Comparison of ENCODE assay signal across 8 cellular contexts in genomic region chr1:117366982-117367768, GRCh38. TPM values are rescaled to one million over a fixed set of nuclear protein-coding genes. Genes with fewer than 3 reads are reported as not detected.
DNase-seq lines count a peak whose midpoint lies in the region; ATAC-seq and TF ChIP-seq lines count a peak whose summit lies in the region.

Gene MAN1A2 (plus strand): TSS chr1:117367449. CDS start chr1:117368184, 735 bp downstream.

- peaks cover 5% of the 10 kb centered on the region for H3F3A ChIP-seq in SU-DHL-6 (ENCODE audit: insufficient read depth)

- intact Hi-C loops in Right ventricle myocardium superior (cut with DNase I), result no loop called here
- intact Hi-C loops in transverse colon (cut with DNase I; ENCODE audit: low total_unique reads), result no loop called here

- peak within 1 kb of the TSS; percentile 90 for H3K4me3 Mint-ChIP-seq in activated naive CD8-positive, alpha-beta T cell treated with anti-CD3 and anti-CD28 coated beads, Interleukin-2, amount 50 U/mL, for 24 hours

- H3K79me1 ChIP-seq in trophoblast cell (ENCODE audit: low read length), result peaks cover 20% of the 10 kb centered on the region

- peak within 1 kb of the TSS; percentile 97 for H3K4me2 ChIP-seq in SU-DHL-6 (ENCODE audit: low read depth, low read length, poor library complexity, severe bottlenecking)
- peak within 1 kb of the TSS; percentile 99 for H3K4me2 ChIP-seq in trophoblast cell (ENCODE audit: low read length)

- DNase-seq in GDM1 (lab: John Stamatoyannopoulos, UW), result peak; percentile 84
- peak; percentile 54 to 56 for DNase-seq in Kasumi-1 (lab: John Stamatoyannopoulos, UW)
- peak; percentile 78 for DNase-seq in activated naive CD8-positive, alpha-beta T cell treated with anti-CD3 and anti-CD28 coated beads, Interleukin-2, amount 50 U/mL, for 24 hours
- peak; percentile 95 for DNase-seq in Right ventricle myocardium superior
- DNase-seq in trophoblast cell, result peak; percentile 68 to 72
- DNase-seq in transverse colon, result peak; percentile 92

- peak within 1 kb of the TSS; percentile 96 for H3K27ac Mint-ChIP-seq in activated naive CD8-positive, alpha-beta T cell treated with anti-CD3 and anti-CD28 coated beads, Interleukin-2, amount 50 U/mL, for 24 hours

- peak within 1 kb of the TSS; percentile 100 for H2BK5ac ChIP-seq in trophoblast cell (ENCODE audit: low read depth, low read length, poor library complexity)

- peak within 1 kb of the TSS; percentile 99 for H2BK120ac ChIP-seq in trophoblast cell (ENCODE audit: insufficient read depth, low read length, poor library complexity)

- peak within 1 kb of the TSS; percentile 100 for H3K18ac ChIP-seq in trophoblast cell (ENCODE audit: low read length)

- H2BK12ac ChIP-seq in trophoblast cell (ENCODE audit: low read length), result peak within 1 kb of the TSS; percentile 42

- no peak within 1 kb of the TSS for H3K23ac ChIP-seq in trophoblast cell (ENCODE audit: low read length)

- H3K14ac ChIP-seq in trophoblast cell (ENCODE audit: low read length), result peak within 1 kb of the TSS; percentile 100

- H2AFZ ChIP-seq in SU-DHL-6 (ENCODE audit: low read depth, low read length, severe bottlenecking) (peak within 1 kb of the TSS; percentile 89), trophoblast cell (ENCODE audit: insufficient read depth, low read length, poor library complexity) (peak within 1 kb of the TSS; percentile 98)

- ATAC-seq in GM21825 (IDR thresholded peaks at IDR 0.05; ENCODE audit: unreplicated experiment) (peak; percentile 64), Right ventricle myocardium superior (ENCODE audit: poor library complexity) (peak; percentile 95)
- peak; percentile 62 for ATAC-seq in activated naive CD8-positive, alpha-beta T cell treated with anti-CD3 and anti-CD28 coated beads, Interleukin-2, amount 50 U/mL, for 24 hours

- H4K12ac ChIP-seq in trophoblast cell (ENCODE audit: low read depth, low read length), result peak within 1 kb of the TSS; percentile 95

- peaks cover 13% of the 10 kb centered on the region; the same call in 1 of the 2 replicates for H4K20me1 ChIP-seq in SU-DHL-6 (ENCODE audit: low read depth, low read length)

- TF ChIP-seq POLR2A in transverse colon (IDR thresholded peaks at IDR 0.05), result peak; percentile 84

- WGBS in trophoblast cell (ENCODE audit: extremely low coverage, insufficient coverage, insufficient read length), result no CpG with 5 or more reads among the region's 93 CpGs
- 0% methylated on average over 60 of the region's 93 CpGs; no CpG with 5 or more reads in 1 of the 2 donors for WGBS in transverse colon (ENCODE audit: low coverage in 1 of 2), 2 donors

- H3K4me1 ChIP-seq in trophoblast cell (ENCODE audit: control insufficient read depth in 1 of 2, insufficient read depth in 2 of 2, low read length in 2 of 2), result peaks cover 3 to 12% of the 10 kb centered on the region in 2 experiments
- peaks cover 7 to 64% (median 41%) of the 10 kb centered on the region in 4 donors for H3K4me1 ChIP-seq in transverse colon

- H3K9ac ChIP-seq in SU-DHL-6 (ENCODE audit: low read length) (peak within 1 kb of the TSS; percentile 80), trophoblast cell (ENCODE audit: low read length) (peak within 1 kb of the TSS; percentile 98)

- H3K27ac ChIP-seq in SU-DHL-6 (ENCODE audit: low read depth, low read length) (peak within 1 kb of the TSS; percentile 83), trophoblast cell (ENCODE audit: low read depth, low read length) (peak within 1 kb of the TSS; percentile 100), transverse colon (peak within 1 kb of the TSS; percentile 98 to 100 (median 99))

- no peaks in the 10 kb centered on the region for H3K27me3 Mint-ChIP-seq in activated naive CD8-positive, alpha-beta T cell treated with anti-CD3 and anti-CD28 coated beads, Interleukin-2, amount 50 U/mL, for 24 hours

- no peak for TF ChIP-seq CTCF in SU-DHL-6 (IDR thresholded peaks at IDR 0.05; ENCODE audit: insufficient read depth, low read length, poor library complexity, severe bottlenecking)
- TF ChIP-seq CTCF in transverse colon (IDR thresholded peaks at IDR 0.05), result peak in 1 of 5 experiments; percentile 3

- H3K9me3 ChIP-seq in SU-DHL-6 (ENCODE audit: insufficient read depth, low read length), result no peaks in the 10 kb centered on the region
- no peaks in the 10 kb centered on the region for H3K9me3 ChIP-seq in trophoblast cell (ENCODE audit: insufficient read depth, low read depth, low read length)
- H3K9me3 ChIP-seq in transverse colon, result no peaks in the 10 kb centered on the region

- H3K9me3 Mint-ChIP-seq in activated naive CD8-positive, alpha-beta T cell treated with anti-CD3 and anti-CD28 coated beads, Interleukin-2, amount 50 U/mL, for 24 hours, result no peaks in the 10 kb centered on the region

- peak within 1 kb of the TSS; percentile 100 for H4K8ac ChIP-seq in trophoblast cell (ENCODE audit: low read depth, low read length)

- H3K79me2 ChIP-seq in SU-DHL-6 (ENCODE audit: insufficient read depth, low read length) (peaks cover 49% of the 10 kb centered on the region), trophoblast cell (ENCODE audit: control insufficient read depth, insufficient read depth, low read length, poor library complexity) (peaks cover 15% of the 10 kb centered on the region)

- H3K36me3 Mint-ChIP-seq in activated naive CD8-positive, alpha-beta T cell treated with anti-CD3 and anti-CD28 coated beads, Interleukin-2, amount 50 U/mL, for 24 hours (ENCODE audit: low read depth), result peaks cover 2% of the 10 kb centered on the region

- peak within 1 kb of the TSS; percentile 93 for H3K4ac ChIP-seq in trophoblast cell (ENCODE audit: low read depth, low read length)

- peak within 1 kb of the TSS; percentile 99 for H3K4me3 ChIP-seq in SU-DHL-6 (ENCODE audit: insufficient read depth, low read length, poor library complexity, severe bottlenecking)
- peak within 1 kb of the TSS; percentile 95 for H3K4me3 ChIP-seq in trophoblast cell (ENCODE audit: low read depth, low read length)
- peak within 1 kb of the TSS; percentile 52 to 91 (median 74) for H3K4me3 ChIP-seq in transverse colon

- H2AK5ac ChIP-seq in trophoblast cell (ENCODE audit: low read length), result peak within 1 kb of the TSS; percentile 91

- H3K27me3 ChIP-seq in SU-DHL-6 (ENCODE audit: low read length), result no peaks in the 10 kb centered on the region
- no peaks in the 10 kb centered on the region for H3K27me3 ChIP-seq in trophoblast cell (ENCODE audit: insufficient read depth, low read length)
- no peaks in the 10 kb centered on the region for H3K27me3 ChIP-seq in transverse colon

- no peak for TF ChIP-seq EP300 in transverse colon (IDR thresholded peaks at IDR 0.05; ENCODE audit: low read depth)

- peak within 1 kb of the TSS; percentile 99 for H4K91ac ChIP-seq in trophoblast cell (ENCODE audit: low read depth, low read length)

- H3K9me2 ChIP-seq in SU-DHL-6 (replicated peaks; ENCODE audit: insufficient read depth, low read length), result no peaks in the 10 kb centered on the region

- no peaks in the 10 kb centered on the region for H3K36me3 ChIP-seq in SU-DHL-6 (ENCODE audit: low read length)
- no peaks in the 10 kb centered on the region for H3K36me3 ChIP-seq in trophoblast cell (ENCODE audit: control insufficient read depth in 1 of 2, insufficient read depth in 2 of 2, low read length in 2 of 2)
- no peaks in the 10 kb centered on the region for H3K36me3 ChIP-seq in transverse colon

- in situ Hi-C loops in transverse colon (cut with MboI; ENCODE audit: low pct_ligation_motif_present in 1 of 4, low pct_unique_long_range_greater_than_20kb in 1 of 4, low sequenced_read_pairs in 3 of 4), result no loop called here

- peaks cover 74% of the 10 kb centered on the region for H3K4me1 Mint-ChIP-seq in activated naive CD8-positive, alpha-beta T cell treated with anti-CD3 and anti-CD28 coated beads, Interleukin-2, amount 50 U/mL, for 24 hours

RNA-seq across cellular contexts. Expression of gene MAN1A2, which starts in this region (rescaled TPM):
- total RNA-seq in Right ventricle myocardium superior, result 23.5 TPM
- polyA plus RNA-seq in trophoblast cell (2013), result 145 and 152 TPM in 2 replicates
- 10 to 100 TPM in 3 of 4 donors, 1 to 10 TPM in 1; 9.0 to 38.6 (median 21.6) TPM for total RNA-seq in transverse colon

Comparison
In these comparisons a context has a peak if more than half of its experiments do, and no peak if none do; other contexts are left out.
1. Peak in every context shown above with its lines: DNase-seq, ATAC-seq, H3K4me3 ChIP-seq and H3K27ac ChIP-seq.